ENCODE assay signal across 1 cellular context in genomic region chr10:88987243-88987726, GRCh38.
A peak's percentile ranks its signal among the peaks of the same experiment; 100 is the strongest.
TF ChIP-seq lines count a peak whose summit lies in the region.

No MANE protein-coding gene starts in this region.

TF ChIP-seq in GM12878, 131 proteins besides CTCF, POLR2A, EP300 and RAD21 (continued from another document):
- TF ChIP-seq RUNX3 (IDR thresholded peaks at IDR 0.05; ENCODE audit: low read length) (peak; percentile 90), PAX5 (IDR thresholded peaks at IDR 0.05; ENCODE audit: borderline replicate concordance, low read depth, low read length) (0 out of 2 replicates have a peak, but pooled peaks have one; percentile 51), POU2F2 (IDR thresholded peaks at IDR 0.05; ENCODE audit: borderline replicate concordance, low read depth, low read length) (0 out of 3 replicates have a peak, but pooled peaks have one; percentile 36), BCL11A (IDR thresholded peaks at IDR 0.05; ENCODE audit: low read depth, low read length) (peak; percentile 63), YBX1 (IDR thresholded peaks at IDR 0.05) (no peak), DPF2 (IDR thresholded peaks at IDR 0.05) (peak; percentile 37; the same call in 1 of the 2 replicates), IKZF2 (IDR thresholded peaks at IDR 0.05) (peak; percentile 75 to 83), TBL1XR1 (IDR thresholded peaks at IDR 0.05; ENCODE audit: low read depth, low read length) (no peak)
- TF ChIP-seq, protein P1, sequence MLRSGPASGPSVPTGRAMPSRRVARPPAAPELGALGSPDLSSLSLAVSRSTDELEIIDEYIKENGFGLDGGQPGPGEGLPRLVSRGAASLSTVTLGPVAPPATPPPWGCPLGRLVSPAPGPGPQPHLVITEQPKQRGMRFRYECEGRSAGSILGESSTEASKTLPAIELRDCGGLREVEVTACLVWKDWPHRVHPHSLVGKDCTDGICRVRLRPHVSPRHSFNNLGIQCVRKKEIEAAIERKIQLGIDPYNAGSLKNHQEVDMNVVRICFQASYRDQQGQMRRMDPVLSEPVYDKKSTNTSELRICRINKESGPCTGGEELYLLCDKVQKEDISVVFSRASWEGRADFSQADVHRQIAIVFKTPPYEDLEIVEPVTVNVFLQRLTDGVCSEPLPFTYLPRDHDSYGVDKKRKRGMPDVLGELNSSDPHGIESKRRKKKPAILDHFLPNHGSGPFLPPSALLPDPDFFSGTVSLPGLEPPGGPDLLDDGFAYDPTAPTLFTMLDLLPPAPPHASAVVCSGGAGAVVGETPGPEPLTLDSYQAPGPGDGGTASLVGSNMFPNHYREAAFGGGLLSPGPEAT (IDR thresholded peaks at IDR 0.05; ENCODE audit: low read depth): 0 out of 2 replicates have a peak, but pooled peaks have one; percentile 41
